Comparison of ENCODE assay signal across 12 cellular contexts in genomic region chr12:34396861-34397590, GRCh38.
DNase-seq lines count a peak whose midpoint lies in the region; ATAC-seq and TF ChIP-seq lines count a peak whose summit lies in the region.
"Had no signal": no experiment of that assay in that cellular context is flagged by ENCODE, and none has a peak within 500 bp of the region (broad histone marks: within the 10 kb centered on the region; RNA-seq: fewer than 3 reads in every experiment).

No MANE protein-coding gene starts in this region.

- TF ChIP-seq CTCF in GM10266 (IDR thresholded peaks at IDR 0.05; ENCODE audit: control insufficient read depth, insufficient read depth, low read depth, missing control alignments) (no peak), right atrium auricular region (IDR thresholded peaks at IDR 0.05) (no peak), spleen (IDR thresholded peaks at IDR 0.05 in 8 of 11, conservative IDR thresholded peaks at IDR 0.05 in 3 of 11) (no peak)

- DNase-seq in GM10266 (ENCODE audit: extremely low spot score) (peak; percentile 1), right atrium auricular region (ENCODE audit: low spot score) (peak; percentile 21), spleen (peak; percentile 41), GF-D8 (lab: John Stamatoyannopoulos, UW) (no peak), NCI-H82 treated with DMSO at 0.1 percent for 48 hours (lab: John Stamatoyannopoulos, UW; ENCODE audit: unreplicated experiment) (no peak)
- peak; percentile 25 for DNase-seq in activated CD8-positive, alpha-beta memory T cell treated with anti-CD3 and anti-CD28 coated beads, Interleukin-2, amount 10 ng/mL, durations not matched to agents 7 days and 5 days
- DNase-seq: Calu3, GOT3, NCI-H1930 had no signal

- H3K36me3 ChIP-seq in right atrium auricular region (no peaks in the 10 kb centered on the region), spleen (no peaks in the 10 kb centered on the region)

- H3K27me3 ChIP-seq in right atrium auricular region (no peaks in the 10 kb centered on the region), spleen (replicated peaks in 1 of 7) (no peaks in the 10 kb centered on the region)

- no peaks in the 10 kb centered on the region for H3K27me3 Mint-ChIP-seq in activated CD8-positive, alpha-beta memory T cell treated with anti-CD3 and anti-CD28 coated beads, Interleukin-2, amount 10 ng/mL, durations not matched to agents 7 days and 5 days

- no peak overlapping the region for H3K4me3 ChIP-seq in right atrium auricular region
- H3K4me3 ChIP-seq in spleen: no peak overlapping the region

- intact Hi-C loops in spleen (cut with DNase I; ENCODE audit: low total_unique reads): no loop called here

- H3K9me3 ChIP-seq in right atrium auricular region (peaks cover 0 to 4% of the 10 kb centered on the region in 2 donors), spleen (peaks cover 0 to 100% (median 98%) of the 10 kb centered on the region in 8 donors)

- no peaks in the 10 kb centered on the region for H3K4me1 Mint-ChIP-seq in activated CD8-positive, alpha-beta memory T cell treated with anti-CD3 and anti-CD28 coated beads, Interleukin-2, amount 10 ng/mL, durations not matched to agents 7 days and 5 days

- H3K27ac ChIP-seq in right atrium auricular region: no peak overlapping the region
- no peak overlapping the region for H3K27ac ChIP-seq in spleen

- ATAC-seq in activated CD8-positive, alpha-beta memory T cell treated with anti-CD3 and anti-CD28 coated beads, Interleukin-2, amount 10 ng/mL, durations not matched to agents 7 days and 5 days: no peak
- ATAC-seq in GM18858 (IDR thresholded peaks at IDR 0.05; ENCODE audit: unreplicated experiment) (no peak), HG02571 (IDR thresholded peaks at IDR 0.05; ENCODE audit: unreplicated experiment) (no peak)

- CTCF ChIA-PET in activated CD8-positive, alpha-beta memory T cell treated with anti-CD3 and anti-CD28 coated beads, Interleukin-2, amount 10 ng/mL, durations not matched to agents 7 days and 5 days (lab: Charles Lee): no interaction called here

- no peak overlapping the region for H3K4me3 Mint-ChIP-seq in activated CD8-positive, alpha-beta memory T cell treated with anti-CD3 and anti-CD28 coated beads, Interleukin-2, amount 10 ng/mL, durations not matched to agents 7 days and 5 days
- H3K4me3 Mint-ChIP-seq: T-helper 1 cell treated with Interleukin-12 subunit alpha and Interleukin-12 subunit beta and Interleukin-4 antibody, amounts not matched to agents 30 μg/mL and 1 μg/mL, for 36 hours had no signal

- peaks cover 7% of the 10 kb centered on the region for H3K9me3 Mint-ChIP-seq in activated CD8-positive, alpha-beta memory T cell treated with anti-CD3 and anti-CD28 coated beads, Interleukin-2, amount 10 ng/mL, durations not matched to agents 7 days and 5 days (ENCODE audit: low read depth)

- peaks cover 3% of the 10 kb centered on the region for H3K36me3 Mint-ChIP-seq in activated CD8-positive, alpha-beta memory T cell treated with anti-CD3 and anti-CD28 coated beads, Interleukin-2, amount 10 ng/mL, durations not matched to agents 7 days and 5 days

- H3K27ac Mint-ChIP-seq in activated CD8-positive, alpha-beta memory T cell treated with anti-CD3 and anti-CD28 coated beads, Interleukin-2, amount 10 ng/mL, durations not matched to agents 7 days and 5 days: no peak overlapping the region
- H3K27ac Mint-ChIP-seq: T-helper 1 cell treated with Interleukin-12 subunit alpha and Interleukin-12 subunit beta and Interleukin-4 antibody, amounts not matched to agents 30 μg/mL and 1 μg/mL, for 36 hours had no signal

- 62 to 75% (median 68%) methylated on average over 16 to 20 of the region's 20 CpGs for WGBS in spleen, 5 donors

- no peaks in the 10 kb centered on the region for H3K4me1 ChIP-seq in right atrium auricular region
- no peaks in the 10 kb centered on the region for H3K4me1 ChIP-seq in spleen

- no peak for TF ChIP-seq POLR2A in spleen (IDR thresholded peaks at IDR 0.05)

Comparison
In these comparisons a context has a peak if more than half of its experiments do, and no peak if none do; other contexts are left out.
1. DNase-seq: peak in GM10266 (single experiment), activated CD8-positive, alpha-beta memory T cell treated with anti-CD3 and anti-CD28 coated beads, Interleukin-2, amount 10 ng/mL, durations not matched to agents 7 days and 5 days (single experiment), right atrium auricular region (single experiment) and spleen (single experiment); none in GF-D8 (single experiment) and NCI-H82 treated with DMSO at 0.1 percent for 48 hours (single experiment).